Comparison of ENCODE assay signal across 8 cellular contexts in genomic region chr18:62522510-62523254, GRCh38. TPM values are rescaled to one million over a fixed set of nuclear protein-coding genes. Genes with fewer than 3 reads are reported as not detected.
DNase-seq lines count a peak whose midpoint lies in the region; ATAC-seq and TF ChIP-seq lines count a peak whose summit lies in the region.

TSS of gene ZCCHC2 (plus strand) at chr18:62523025. CDS start at chr18:62523425, 400 bp downstream.

- ATAC-seq in GM19438 (IDR thresholded peaks at IDR 0.05; ENCODE audit: low read depth, unreplicated experiment) (peak; percentile 59), HG03575 (IDR thresholded peaks at IDR 0.05; ENCODE audit: extremely low read depth, insufficient number of reproducible peaks, low FRiP score, unreplicated experiment) (peak; percentile 69), right lobe of liver (peak; percentile 78 to 90 (median 81))

- H3K27me3 ChIP-seq in dorsolateral prefrontal cortex (no peaks in the 10 kb centered on the region), right lobe of liver (no peaks in the 10 kb centered on the region)

- intact Hi-C loops in activated CD4-positive, alpha-beta memory T cell treated with anti-CD3 and anti-CD28 coated beads for 36 hours (cut with micrococcal nuclease): loop anchor here (1.0 to 10.0 kb wide), 7 partner anchors 16 to 900 kb away; partner anchors contain the start of genes KDSR, PHLPP1 and VPS4B
- intact Hi-C loops in dorsolateral prefrontal cortex (cut with DNase I) (loop anchor here (2.0 to 10.0 kb wide), 8 partner anchors 62 to 845 kb away; partner anchors contain the start of genes KDSR (in 2 of the 2), PIGN (in 2 of the 2), RELCH (in 2 of the 2) and PHLPP1 (in 1 of the 2)), right lobe of liver (cut with DNase I) (no loop called here)

- H3K9me3 ChIP-seq in right lobe of liver: no peaks in the 10 kb centered on the region

- DNase-seq in CD1c-positive myeloid dendritic cell (ENCODE audit: extremely low spot score): peak; percentile 99
- DNase-seq in NCI-H82 treated with DMSO at 0.1 percent for 48 hours (lab: John Stamatoyannopoulos, UW; ENCODE audit: unreplicated experiment): peak; percentile 88
- peak; percentile 99 for DNase-seq in activated CD4-positive, alpha-beta memory T cell treated with anti-CD3 and anti-CD28 coated beads for 36 hours
- DNase-seq in dorsolateral prefrontal cortex: peak; percentile 96 to 100 (median 98)
- DNase-seq in right lobe of liver: peak; percentile 99 to 100 (median 100)
- peak; percentile 97 to 98 for DNase-seq in stimulated activated CD4-positive, alpha-beta T cell treated with anti-CD3 and anti-CD28 coated beads, Interleukin-4, amount 100 ng/mL, for 4 hours

- H3K4me3 Mint-ChIP-seq in activated CD4-positive, alpha-beta memory T cell treated with anti-CD3 and anti-CD28 coated beads for 36 hours: peak within 1 kb of the TSS; percentile 94

- H3K27ac ChIP-seq in dorsolateral prefrontal cortex (peak within 1 kb of the TSS; percentile 91 to 100 (median 98)), right lobe of liver (peak within 1 kb of the TSS; percentile 95 to 99 (median 98))

- H3K27ac Mint-ChIP-seq in activated CD4-positive, alpha-beta memory T cell treated with anti-CD3 and anti-CD28 coated beads for 36 hours: peak within 1 kb of the TSS; percentile 94

- TF ChIP-seq CTCF in dorsolateral prefrontal cortex (IDR thresholded peaks at IDR 0.05 in 54 of 56, conservative IDR thresholded peaks at IDR 0.05 in 2 of 56; ENCODE audit: low read depth in 1 of 56, partially characterized antibody in 56 of 56) (peak in 24 of 56 donors; percentile 0 to 53 (median 22)), right lobe of liver (IDR thresholded peaks at IDR 0.05) (no peak)

- H3K36me3 ChIP-seq in right lobe of liver: no peaks in the 10 kb centered on the region

- H3K27me3 Mint-ChIP-seq in activated CD4-positive, alpha-beta memory T cell treated with anti-CD3 and anti-CD28 coated beads for 36 hours: no peaks in the 10 kb centered on the region

- CTCF ChIA-PET in activated CD4-positive, alpha-beta memory T cell treated with anti-CD3 and anti-CD28 coated beads for 36 hours (lab: Charles Lee): interaction anchor here (1.0 to 2.3 kb wide), 4 partner anchors 17 to 97 kb away, joined by 4 to 20 read pairs (median 5); no protein-coding TSS in a partner anchor

- POLR2A ChIA-PET in activated CD4-positive, alpha-beta memory T cell treated with anti-CD3 and anti-CD28 coated beads for 36 hours (lab: Charles Lee): interaction anchor here (0.9 to 3.5 kb wide), 12 partner anchors 10 to 841 kb away, joined by 3 to 23 read pairs (median 3); no protein-coding TSS in a partner anchor

- H3K4me3 ChIP-seq in dorsolateral prefrontal cortex (peak within 1 kb of the TSS; percentile 70 to 98 (median 94)), right lobe of liver (peak within 1 kb of the TSS; percentile 89 to 95 (median 91))

- WGBS in right lobe of liver (ENCODE audit: insufficient coverage, low coverage, low lambda C conversion rate, missing lambda C conversion rate): 0% methylated on average over 9 of the region's 87 CpGs

- H3K9me3 Mint-ChIP-seq in activated CD4-positive, alpha-beta memory T cell treated with anti-CD3 and anti-CD28 coated beads for 36 hours: no peaks in the 10 kb centered on the region

- H3K36me3 Mint-ChIP-seq in activated CD4-positive, alpha-beta memory T cell treated with anti-CD3 and anti-CD28 coated beads for 36 hours: peaks cover 16% of the 10 kb centered on the region

- TF ChIP-seq POLR2A in right lobe of liver (IDR thresholded peaks at IDR 0.05): peak; percentile 90

- peaks cover 0 to 44% (median 9%) of the 10 kb centered on the region in 4 donors for H3K4me1 ChIP-seq in right lobe of liver

- H3K4me1 Mint-ChIP-seq in activated CD4-positive, alpha-beta memory T cell treated with anti-CD3 and anti-CD28 coated beads for 36 hours (ENCODE audit: low read depth): peaks cover 16% of the 10 kb centered on the region

RNA-seq across cellular contexts. Expression of gene ZCCHC2, which starts in this region (rescaled TPM):
- total RNA-seq in activated CD4-positive, alpha-beta memory T cell treated with anti-CD3 and anti-CD28 coated beads for 36 hours: 10 to 100 TPM; 24.9 to 27.5 TPM
- total RNA-seq in dorsolateral prefrontal cortex (10 to 100 TPM; 26.3 to 65.9 (median 38.4) TPM), right lobe of liver (10 to 100 TPM; 18.9 to 26.6 (median 23.5) TPM)

Comparison
In these comparisons a context has a peak if more than half of its experiments do, and no peak if none do; other contexts are left out.
1. Peak in every context shown above with its lines: DNase-seq, ATAC-seq, H3K4me3 ChIP-seq and H3K27ac ChIP-seq.
2. intact Hi-C loops: an anchor here in activated CD4-positive, alpha-beta memory T cell treated with anti-CD3 and anti-CD28 coated beads for 36 hours (1.0 to 10.0 kb wide) and dorsolateral prefrontal cortex (2.0 to 10.0 kb wide); none called in right lobe of liver.